ENCODE assay signal across 33 cellular contexts in genomic region chr9:1791191-1791590, GRCh38.
"Had no signal": no experiment of that assay in that cellular context is flagged by ENCODE, and none has a peak within 500 bp of the region (broad histone marks: within the 10 kb centered on the region; RNA-seq: fewer than 3 reads in every experiment).

No MANE protein-coding gene starts in this region.

- DNase-seq: Karpas-422, Kasumi-1, KG1, MG63, MM.1S, MV-4-11, NCI-H1048, NCI-H1092, NCI-H1092 treated with DMSO at 0.1 percent for 48 hours, NCI-H1105, NCI-H1105 treated with DMSO at 0.1 percent for 48 hours, NCI-H1417, NCI-H1417 treated with DMSO at 0.1 percent for 48 hours, NCI-H1436, NCI-H1436 treated with DMSO at 0.1 percent for 48 hours, NCI-H146, NCI-H1694, NCI-H1694 treated with DMSO at 0.1 percent for 48 hours, NCI-H187, NCI-H187 treated with DMSO at 0.1 percent for 48 hours, NCI-H1930, NCI-H2029, NCI-H2029 treated with DMSO at 0.1 percent for 48 hours, NCI-H2081, NCI-H2081 treated with DMSO at 0.1 percent for 48 hours, NCI-H2107, NCI-H2171, NCI-H2171 treated with DMSO at 0.1 percent for 48 hours, NCI-H2227 treated with DMSO at 0.1 percent for 48 hours, NCI-H226, NCI-H345, NCI-H446, NCI-H446 treated with DMSO at 0.1 percent for 48 hours had no signal
